8 cellular contexts compared by ENCODE assay signal in genomic region chr5:154829589-154830218, GRCh38. TPM values are rescaled to one million over a fixed set of nuclear protein-coding genes. Genes with fewer than 3 reads are reported as not detected.
DNase-seq lines count a peak whose midpoint lies in the region; ATAC-seq lines count a peak whose summit lies in the region.

No MANE protein-coding gene starts in this region.

- ATAC-seq in HG02973 (IDR thresholded peaks at IDR 0.05; ENCODE audit: unreplicated experiment), result no peak

- DNase-seq in A172 (ENCODE audit: low spot score), result peak; percentile 88
- peak; percentile 68 for DNase-seq in M059J (ENCODE audit: low read depth)
- peak; percentile 46 for DNase-seq in activated T-cell treated with anti-CD3 and anti-CD28 coated beads, Interleukin-2, amount 50 U/mL, for 1 hour
- peak; percentile 95 for DNase-seq in kidney tubule cell (ENCODE audit: low spot score)
- DNase-seq in OCI-M2 (lab: John Stamatoyannopoulos, UW; ENCODE audit: unreplicated experiment), result no peak
- no peak for DNase-seq in stimulated activated naive CD4-positive, alpha-beta T cell treated with Interleukin-2 at 50 U/mL for 16 hours (lab: John Stamatoyannopoulos, UW)
- no peak for DNase-seq in iPS-NIHi7 (ENCODE audit: extremely low spot score)

RNA-seq across cellular contexts. Expression of gene FAXDC2, which starts 20.7 kb away (rescaled TPM):
- total RNA-seq in A172 (2014; rRNA removed; shearing (Covaris generic)), result 1.8 and 3.5 TPM in 2 replicates
- total RNA-seq in M059J (2014; rRNA removed; shearing (Covaris generic)), result 3.4 and 5.5 TPM in 2 replicates

RNA-seq across cellular contexts. Expression of gene CNOT8, which starts 28.7 kb away (rescaled TPM):
- 82.7 and 85.0 TPM in 2 replicates for total RNA-seq in A172 (2014; rRNA removed; shearing (Covaris generic))
- 49.8 and 69.7 TPM in 2 replicates for total RNA-seq in M059J (2014; rRNA removed; shearing (Covaris generic))

Comparison
In these comparisons a context has a peak if more than half of its experiments do, and no peak if none do; other contexts are left out.
1. DNase-seq: peak in A172 (single experiment), M059J (single experiment), activated T-cell treated with anti-CD3 and anti-CD28 coated beads, Interleukin-2, amount 50 U/mL, for 1 hour (single experiment) and kidney tubule cell (single experiment); none in OCI-M2 (single experiment), stimulated activated naive CD4-positive, alpha-beta T cell treated with Interleukin-2 at 50 U/mL for 16 hours (single experiment) and iPS-NIHi7 (single experiment).